In genomic region chr16:67028555-67029248, GRCh38 we compare ENCODE assay signal across 1 cellular context.
TF ChIP-seq lines count a peak whose summit lies in the region.

CBFB (plus strand) TSS chr16:67029149; CDS start chr16:67029408, 259 bp downstream.

TF ChIP-seq in H1, 55 proteins besides CTCF, POLR2A, EP300 and RAD21 (continued from another document):
- no peak for TF ChIP-seq CHD7 (IDR thresholded peaks at IDR 0.05; ENCODE audit: insufficient replicate concordance, low read length)
- no peak for TF ChIP-seq SRF (IDR thresholded peaks at IDR 0.05; ENCODE audit: low read depth, low read length)
- no peak for TF ChIP-seq SP1 (IDR thresholded peaks at IDR 0.05; ENCODE audit: low read depth, low read length)
- no peak for TF ChIP-seq CTBP2 (IDR thresholded peaks at IDR 0.05; ENCODE audit: borderline replicate concordance, insufficient read depth, insufficient read length, low read length)
- no peak for TF ChIP-seq BACH1 (IDR thresholded peaks at IDR 0.05; ENCODE audit: low read length)
- TF ChIP-seq KDM5A (IDR thresholded peaks at IDR 0.05; ENCODE audit: low read length) = no peak
- no peak for TF ChIP-seq SP2 (IDR thresholded peaks at IDR 0.05; ENCODE audit: low read length)
- TF ChIP-seq PHF8 (conservative IDR thresholded peaks at IDR 0.05; ENCODE audit: low read depth, low read length) = peak; percentile 73
- peak; percentile 17 for TF ChIP-seq ASH2L (IDR thresholded peaks at IDR 0.05; ENCODE audit: low read length)
- no peak for TF ChIP-seq FOSL1 (IDR thresholded peaks at IDR 0.05; ENCODE audit: insufficient read depth, low read depth, low read length)
- no peak for TF ChIP-seq TCF12 (IDR thresholded peaks at IDR 0.05; ENCODE audit: low read depth, low read length)
- TF ChIP-seq EGR1 (IDR thresholded peaks at IDR 0.05; ENCODE audit: borderline replicate concordance, low read depth, low read length) = no peak
- TF ChIP-seq NRF1 (IDR thresholded peaks at IDR 0.05; ENCODE audit: low read depth, low read length) = peak; percentile 70
- TF ChIP-seq POU5F1 (IDR thresholded peaks at IDR 0.05; ENCODE audit: low read depth, low read length) = no peak
